Comparison of ENCODE assay signal across 8 cellular contexts in genomic region chr22:41557401-41558240, GRCh38. TPM values are rescaled to one million over a fixed set of nuclear protein-coding genes. Genes with fewer than 3 reads are reported as not detected.
A peak's percentile ranks its signal among the peaks of the same experiment; 100 is the strongest.
DNase-seq lines count a peak whose midpoint lies in the region; ATAC-seq and TF ChIP-seq lines count a peak whose summit lies in the region.

No MANE protein-coding gene starts in this region.

- no peaks in the 10 kb centered on the region for H3K36me3 ChIP-seq in adipocyte (ENCODE audit: control insufficient read depth, insufficient read depth, low read length, severe bottlenecking)
- no peaks in the 10 kb centered on the region for H3K36me3 ChIP-seq in stomach

- WGBS in stomach, 5 donors, result 34 to 44% (median 40%) methylated on average over 17 to 19 of the region's 19 CpGs

- H3K9me3 Mint-ChIP-seq in activated CD4-positive, alpha-beta memory T cell treated with anti-CD3 and anti-CD28 coated beads for 36 hours, result no peaks in the 10 kb centered on the region
- H3K9me3 Mint-ChIP-seq in activated CD4-positive, alpha-beta memory T cell treated with anti-CD3 and anti-CD28 coated beads, Interleukin-2, amount 10 ng/mL, durations not matched to agents 7 days and 5 days, result no peaks in the 10 kb centered on the region

- no peak overlapping the region for H3K27ac Mint-ChIP-seq in activated CD4-positive, alpha-beta memory T cell treated with anti-CD3 and anti-CD28 coated beads for 36 hours
- H3K27ac Mint-ChIP-seq in activated CD4-positive, alpha-beta memory T cell treated with anti-CD3 and anti-CD28 coated beads, Interleukin-2, amount 10 ng/mL, durations not matched to agents 7 days and 5 days, result no peak overlapping the region

- no peak for ATAC-seq in HG03175 (IDR thresholded peaks at IDR 0.05; ENCODE audit: unreplicated experiment)

- H3K4me1 ChIP-seq in adipocyte (ENCODE audit: control insufficient read depth, insufficient read depth, low read length) (peaks cover 8% of the 10 kb centered on the region), stomach (peaks cover 13 to 42% (median 31%) of the 10 kb centered on the region in 4 donors)

- POLR2A ChIA-PET in activated CD4-positive, alpha-beta memory T cell treated with anti-CD3 and anti-CD28 coated beads for 36 hours (lab: Charles Lee), result no interaction called here
- POLR2A ChIA-PET in activated CD4-positive, alpha-beta memory T cell treated with anti-CD3 and anti-CD28 coated beads, Interleukin-2, amount 10 ng/mL, durations not matched to agents 7 days and 5 days (lab: Charles Lee), result interaction anchor here (1.1 to 1.3 kb wide), 2 partner anchors 14 to 63 kb away, joined by 3 to 5 read pairs; partner anchors contain the start of genes DESI1 and XRCC6

- H3K9ac ChIP-seq in adipocyte (ENCODE audit: low read length), result peak overlapping the region; percentile 46

- DNase-seq in activated CD4-positive, alpha-beta memory T cell treated with anti-CD3 and anti-CD28 coated beads for 36 hours, result peak; percentile 52
- no peak for DNase-seq in activated CD4-positive, alpha-beta memory T cell treated with anti-CD3 and anti-CD28 coated beads, Interleukin-2, amount 10 ng/mL, durations not matched to agents 7 days and 5 days
- DNase-seq in adipocyte (ENCODE audit: low read depth) (peak; percentile 89), hippocampal formation (lab: John Stamatoyannopoulos, UW) (peak; percentile 45 to 47), stomach (peak; percentile 78), 8988T (no peak), HuH-7.5 (ENCODE audit: low spot score) (no peak)

- no peak for TF ChIP-seq CTCF in stomach (IDR thresholded peaks at IDR 0.05)

- no peak overlapping the region for H3K4me3 Mint-ChIP-seq in activated CD4-positive, alpha-beta memory T cell treated with anti-CD3 and anti-CD28 coated beads for 36 hours
- H3K4me3 Mint-ChIP-seq in activated CD4-positive, alpha-beta memory T cell treated with anti-CD3 and anti-CD28 coated beads, Interleukin-2, amount 10 ng/mL, durations not matched to agents 7 days and 5 days, result no peak overlapping the region

- no peak overlapping the region for H3K4me3 ChIP-seq in adipocyte (ENCODE audit: low read length)
- H3K4me3 ChIP-seq in stomach, result no peak overlapping the region

- H3K9me3 ChIP-seq in adipocyte (ENCODE audit: control insufficient read depth, low read length), result no peaks in the 10 kb centered on the region
- H3K9me3 ChIP-seq in stomach, result no peaks in the 10 kb centered on the region

- intact Hi-C loops in activated CD4-positive, alpha-beta memory T cell treated with anti-CD3 and anti-CD28 coated beads for 36 hours (cut with micrococcal nuclease), result no loop called here
- intact Hi-C loops in stomach (cut with DNase I; ENCODE audit: low total_unique reads), result no loop called here

- no peaks in the 10 kb centered on the region for H3K4me1 Mint-ChIP-seq in activated CD4-positive, alpha-beta memory T cell treated with anti-CD3 and anti-CD28 coated beads for 36 hours (ENCODE audit: low read depth)
- peaks cover 5% of the 10 kb centered on the region for H3K4me1 Mint-ChIP-seq in activated CD4-positive, alpha-beta memory T cell treated with anti-CD3 and anti-CD28 coated beads, Interleukin-2, amount 10 ng/mL, durations not matched to agents 7 days and 5 days

- peak overlapping the region; percentile 0 to 65 (median 52) for H3K27ac ChIP-seq in stomach

- TF ChIP-seq POLR2A in stomach (IDR thresholded peaks at IDR 0.05), result no peak

- no peaks in the 10 kb centered on the region for H3K36me3 Mint-ChIP-seq in activated CD4-positive, alpha-beta memory T cell treated with anti-CD3 and anti-CD28 coated beads for 36 hours
- H3K36me3 Mint-ChIP-seq in activated CD4-positive, alpha-beta memory T cell treated with anti-CD3 and anti-CD28 coated beads, Interleukin-2, amount 10 ng/mL, durations not matched to agents 7 days and 5 days (ENCODE audit: low read depth), result no peaks in the 10 kb centered on the region

- CTCF ChIA-PET in activated CD4-positive, alpha-beta memory T cell treated with anti-CD3 and anti-CD28 coated beads for 36 hours (lab: Charles Lee), result interaction anchor here (0.6 to 1.4 kb wide), 4 partner anchors 9 to 109 kb away, joined by 3 to 4 read pairs (median 3); no protein-coding TSS in a partner anchor
- CTCF ChIA-PET in activated CD4-positive, alpha-beta memory T cell treated with anti-CD3 and anti-CD28 coated beads, Interleukin-2, amount 10 ng/mL, durations not matched to agents 7 days and 5 days (lab: Charles Lee), result interaction anchor here (1.0 to 2.4 kb wide), 2 partner anchors 14 to 154 kb away, joined by 3 to 5 read pairs; partner anchors contain the start of gene POLR3H

- no peak for TF ChIP-seq EP300 in stomach (IDR thresholded peaks at IDR 0.05)

- peaks cover 24% of the 10 kb centered on the region for H3K27me3 Mint-ChIP-seq in activated CD4-positive, alpha-beta memory T cell treated with anti-CD3 and anti-CD28 coated beads for 36 hours
- H3K27me3 Mint-ChIP-seq in activated CD4-positive, alpha-beta memory T cell treated with anti-CD3 and anti-CD28 coated beads, Interleukin-2, amount 10 ng/mL, durations not matched to agents 7 days and 5 days, result peaks cover 42% of the 10 kb centered on the region

- no peaks in the 10 kb centered on the region for H3K27me3 ChIP-seq in adipocyte (replicated peaks; ENCODE audit: control insufficient read depth, insufficient read depth, low read length)
- H3K27me3 ChIP-seq in stomach, result peaks cover 0 to 11% (median 5%) of the 10 kb centered on the region in 3 donors

RNA-seq across cellular contexts. Expression of gene CSDC2, which starts 3.2 kb away (rescaled TPM):
- total RNA-seq in activated CD4-positive, alpha-beta memory T cell treated with anti-CD3 and anti-CD28 coated beads for 36 hours, result not detected
- total RNA-seq in activated CD4-positive, alpha-beta memory T cell treated with anti-CD3 and anti-CD28 coated beads, Interleukin-2, amount 10 ng/mL, durations not matched to agents 7 days and 5 days, result not detected
- 1 to 10 TPM in 3 of 5 donors, under 1 TPM in 1, not detected in 1; 0.89 to 6.5 (median 1.4) TPM for total RNA-seq in stomach
- 1 to 10 TPM; 1.8 to 5.5 (median 2.8) TPM for polyA plus RNA-seq in stomach

RNA-seq across cellular contexts. Expression of gene POLR3H, which starts 13.4 kb away (rescaled TPM):
- total RNA-seq in activated CD4-positive, alpha-beta memory T cell treated with anti-CD3 and anti-CD28 coated beads for 36 hours, result 10 to 100 TPM; 23.3 to 23.8 TPM
- 10 to 100 TPM; 19.2 to 20.5 TPM for total RNA-seq in activated CD4-positive, alpha-beta memory T cell treated with anti-CD3 and anti-CD28 coated beads, Interleukin-2, amount 10 ng/mL, durations not matched to agents 7 days and 5 days
- total RNA-seq in stomach, result 10 to 100 TPM in 2 of 5 donors, 1 to 10 TPM in 3; 2.6 to 13.4 (median 7.1) TPM
- 10 to 100 TPM; 16.6 to 21.7 (median 16.7) TPM for polyA plus RNA-seq in stomach

RNA-seq across cellular contexts. Expression of gene PMM1, which starts 32.0 kb away (rescaled TPM):
- 10 to 100 TPM; 45.1 to 46.4 TPM for total RNA-seq in activated CD4-positive, alpha-beta memory T cell treated with anti-CD3 and anti-CD28 coated beads for 36 hours
- 10 to 100 TPM; 44.4 to 46.2 TPM for total RNA-seq in activated CD4-positive, alpha-beta memory T cell treated with anti-CD3 and anti-CD28 coated beads, Interleukin-2, amount 10 ng/mL, durations not matched to agents 7 days and 5 days
- 100 to 1,000 TPM in 1 of 5 donors, 10 to 100 TPM in 4; 15.2 to 131 (median 41.9) TPM for total RNA-seq in stomach
- 100 to 1,000 TPM in 2 of 3 donors, 10 to 100 TPM in 1; 54.6 to 126 (median 102) TPM for polyA plus RNA-seq in stomach

Comparison
In these comparisons a context has a peak if more than half of its experiments do, and no peak if none do; other contexts are left out.
1. DNase-seq: peak in activated CD4-positive, alpha-beta memory T cell treated with anti-CD3 and anti-CD28 coated beads for 36 hours (single experiment), adipocyte (single experiment), hippocampal formation (2 of 2) and stomach (single experiment); none in activated CD4-positive, alpha-beta memory T cell treated with anti-CD3 and anti-CD28 coated beads, Interleukin-2, amount 10 ng/mL, durations not matched to agents 7 days and 5 days (single experiment), 8988T (single experiment) and HuH-7.5 (single experiment).